Comparison of ENCODE assay signal across 8 cellular contexts in the genomic region with DNA sequence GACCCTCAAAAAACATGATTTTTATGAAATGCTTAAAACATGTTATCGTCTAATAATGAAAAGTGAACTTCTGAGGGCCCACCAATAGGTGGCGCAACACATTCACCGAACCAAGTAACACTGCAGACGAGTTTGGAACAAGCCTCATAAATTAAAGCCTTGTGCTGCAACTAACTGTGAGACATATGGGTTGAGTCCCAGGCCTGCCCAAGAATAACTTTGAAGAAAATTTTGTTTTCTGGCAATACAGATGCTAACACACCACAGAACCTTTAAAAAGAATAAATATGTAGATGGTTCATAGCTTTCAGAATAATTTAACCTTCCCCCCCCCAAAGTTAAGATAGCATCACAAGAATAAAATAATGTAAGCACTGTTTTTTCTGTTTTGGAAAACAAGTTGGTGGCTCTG.
DNase-seq lines count a peak whose midpoint lies in the region; ATAC-seq, FAIRE-seq and TF ChIP-seq lines count a peak whose summit lies in the region.

No MANE protein-coding gene starts in this region.

- TF ChIP-seq CTCF in A673 (conservative IDR thresholded peaks at IDR 0.05; ENCODE audit: low read depth, low read length) (peak; percentile 95), astrocyte (IDR thresholded peaks at IDR 0.05; ENCODE audit: insufficient read depth, low read depth, low read length) (peak; percentile 97)

- no peak overlapping the region for H3K4me3 Mint-ChIP-seq in astrocyte (ENCODE audit: unreplicated experiment)

- H3K27me3 ChIP-seq in A673 (replicated peaks; ENCODE audit: insufficient read depth, low read depth, low read length, poor library complexity) (no peaks in the 10 kb centered on the region), astrocyte (ENCODE audit: insufficient read depth, low read length) (no peaks in the 10 kb centered on the region), iPS DF 6.9 (ENCODE audit: control insufficient read depth, insufficient read depth, low read length) (no peaks in the 10 kb centered on the region)

- no peak overlapping the region for H2AFZ ChIP-seq in astrocyte (ENCODE audit: low read depth, low read length)

- no peak for ATAC-seq in GM21737 (IDR thresholded peaks at IDR 0.05; ENCODE audit: unreplicated experiment)

- no peaks in the 10 kb centered on the region for H3K9me3 Mint-ChIP-seq in astrocyte (ENCODE audit: unreplicated experiment)

- H3K9me3 ChIP-seq in A673 (ENCODE audit: low read depth, low read length, poor library complexity, severe bottlenecking) (no peaks in the 10 kb centered on the region), astrocyte (ENCODE audit: insufficient read depth, low read depth, low read length) (no peaks in the 10 kb centered on the region), iPS DF 6.9 (ENCODE audit: control insufficient read depth, insufficient read depth, low read length) (no peaks in the 10 kb centered on the region)

- H3K79me2 ChIP-seq in astrocyte (ENCODE audit: insufficient read depth, low read length) = no peaks in the 10 kb centered on the region

- POLR2A ChIA-PET in A673 (lab: Charles Lee; ENCODE audit: low non-redundant PET) = interaction anchor here (0.6 kb wide), 1 partner anchor 530 kb away, joined by 3 read pairs; no protein-coding TSS in a partner anchor

- H3K4me3 ChIP-seq in A673 (ENCODE audit: low read depth, low read length, poor library complexity, severe bottlenecking) = no peak overlapping the region
- H3K4me3 ChIP-seq in astrocyte (ENCODE audit: insufficient read depth, low read depth, low read length) = no peak overlapping the region
- no peak overlapping the region for H3K4me3 ChIP-seq in iPS DF 6.9 (ENCODE audit: low read length)

- H3K4me1 ChIP-seq in A673 (ENCODE audit: insufficient read depth, low read length, poor library complexity, severe bottlenecking) = peaks cover 43% of the 10 kb centered on the region
- no peaks in the 10 kb centered on the region for H3K4me1 ChIP-seq in astrocyte (ENCODE audit: insufficient read depth, low read length)
- H3K4me1 ChIP-seq in iPS DF 6.9 (ENCODE audit: control insufficient read depth, insufficient read depth, low read length) = no peaks in the 10 kb centered on the region

- BruUV-seq in A673 (replicated peaks; lab: Mats Ljungman, UMichigan) = no TSS peak

- H3K4me1 Mint-ChIP-seq in astrocyte (ENCODE audit: low read depth, unreplicated experiment) = no peaks in the 10 kb centered on the region

- H3K4me2 ChIP-seq in astrocyte (ENCODE audit: low read length) = no peak overlapping the region

- no peaks in the 10 kb centered on the region for H3K36me3 Mint-ChIP-seq in astrocyte (ENCODE audit: low read depth, unreplicated experiment)

- peaks cover 2% of the 10 kb centered on the region for H3K27me3 Mint-ChIP-seq in astrocyte (ENCODE audit: low read depth, unreplicated experiment)

- H3K27ac Mint-ChIP-seq in astrocyte (ENCODE audit: unreplicated experiment) = no peak overlapping the region

- DNase-seq in A673 (ENCODE audit: low spot score) (peak; percentile 83), GM18507 (ENCODE audit: extremely low spot score, insufficient read length, low read depth) (no peak), NCI-H1417 (lab: John Stamatoyannopoulos, UW) (peak; percentile 66 to 87 (median 79)), SW480 (ENCODE audit: low spot score) (peak; percentile 41), astrocyte (ENCODE audit: low read depth) (peak; percentile 43), iPS DF 6.9 (ENCODE audit: low read depth, low spot score) (peak; percentile 29)
- peak; percentile 43 for DNase-seq in stimulated activated CD4-positive, alpha-beta T cell treated with anti-CD3 and anti-CD28 coated beads, Interleukin-12 subunit alpha, Interleukin-12 subunit beta, amount 100 ng/mL, for 4 hours

- H4K20me1 ChIP-seq in astrocyte (ENCODE audit: insufficient read depth, low read length) = no peaks in the 10 kb centered on the region

- CTCF ChIA-PET in A673 (lab: Charles Lee) = no interaction called here

- no peaks in the 10 kb centered on the region for H3K36me3 ChIP-seq in A673 (ENCODE audit: insufficient read depth, low read length, poor library complexity, severe bottlenecking)
- no peaks in the 10 kb centered on the region for H3K36me3 ChIP-seq in astrocyte (ENCODE audit: insufficient read depth, low read length)
- H3K36me3 ChIP-seq in iPS DF 6.9 (ENCODE audit: control insufficient read depth, insufficient read depth, low read length) = no peaks in the 10 kb centered on the region

- no peak overlapping the region for H3K9ac ChIP-seq in astrocyte (ENCODE audit: low read length)

- intact Hi-C loops in A673 (cut with micrococcal nuclease; ENCODE audit: unreplicated experiment) = loop anchor here (2.0 to 5.0 kb wide), 4 partner anchors 159 to 1558 kb away; no protein-coding TSS in a partner anchor

- FAIRE-seq in GM18507 (lab: Jason Lieb, UNC) = peak; percentile 70
- FAIRE-seq in astrocyte (lab: Jason Lieb, UNC) = no peak

- no CpG with 5 or more reads among the region's 4 CpGs for WGBS in iPS DF 6.9 (ENCODE audit: insufficient coverage, insufficient read length)

- H3K27ac ChIP-seq in A673 (ENCODE audit: low read depth, low read length, poor library complexity, severe bottlenecking) (peak overlapping the region; percentile 75), astrocyte (ENCODE audit: low read depth, low read length) (no peak overlapping the region), iPS DF 6.9 (ENCODE audit: low read length) (no peak overlapping the region)
